ENCODE assay signal across 9 cellular contexts in genomic region chr16:66225696-66226095, GRCh38.
"Had no signal": no experiment of that assay in that cellular context is flagged by ENCODE, and none has a peak within 500 bp of the region (broad histone marks: within the 10 kb centered on the region; RNA-seq: fewer than 3 reads in every experiment).

No MANE protein-coding gene starts in this region.

- H3K4me1 Mint-ChIP-seq: GM23338 had no signal

- H3K4me3 ChIP-seq: GM23338 had no signal

- H3K27ac Mint-ChIP-seq: IgD-negative memory B cell had no signal

- H3K4me3 Mint-ChIP-seq: GM23338, H9 had no signal

- H3K27ac ChIP-seq: HL-60 had no signal

- H3K9me3 Mint-ChIP-seq: GM23338, H9, IgD-negative memory B cell had no signal

- ATAC-seq: GM23338, HepG2 had no signal

- FAIRE-seq: H1, H54, HepG2 had no signal

- DNase-seq: H9, HCEC 1CT, KBM-7 had no signal

- H3K36me3 Mint-ChIP-seq: IgD-negative memory B cell had no signal
